8 cellular contexts compared by ENCODE assay signal in the genomic region with DNA sequence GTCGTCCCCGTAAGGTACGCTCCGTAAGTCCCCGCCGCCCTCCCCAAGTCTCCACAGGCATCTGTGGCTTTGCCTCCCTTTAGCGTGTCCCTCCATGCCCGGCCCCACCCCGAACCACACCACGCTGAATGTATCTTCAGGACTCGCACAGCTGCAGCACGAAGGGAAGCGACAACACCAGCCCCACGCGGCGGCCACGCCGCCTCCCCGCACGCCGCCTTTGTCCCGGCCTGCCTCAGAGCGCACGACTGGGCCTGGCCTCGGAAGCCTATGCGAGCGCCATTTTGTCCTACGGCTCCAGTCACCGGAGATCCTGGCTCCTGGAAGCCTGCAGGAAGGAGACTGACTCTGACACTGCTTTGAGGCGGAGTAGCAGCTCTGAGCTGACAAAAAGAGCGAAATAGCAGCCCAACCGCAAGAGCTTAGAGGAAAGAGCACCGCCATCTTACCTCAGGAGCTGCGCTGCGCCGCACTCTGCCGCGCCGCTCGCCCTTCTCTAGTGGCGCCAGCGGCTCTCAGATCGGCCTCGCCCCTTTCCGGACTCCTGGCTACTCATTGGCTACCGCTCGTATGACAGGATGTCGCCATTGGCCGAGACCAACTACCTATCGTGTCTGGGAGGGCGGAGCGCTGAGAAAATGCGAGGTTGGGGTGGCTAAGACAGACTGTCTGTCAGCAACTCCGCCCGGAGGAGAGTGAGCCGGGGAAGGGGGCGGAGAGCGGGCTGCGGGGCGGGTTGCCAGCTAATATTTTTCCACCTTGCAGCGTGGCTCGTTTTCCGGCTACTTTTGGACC. TPM values are rescaled to one million over a fixed set of nuclear protein-coding genes. Genes with fewer than 3 reads are reported as not detected.
DNase-seq lines count a peak whose midpoint lies in the region; ATAC-seq, FAIRE-seq and TF ChIP-seq lines count a peak whose summit lies in the region.

A gene with protein sequence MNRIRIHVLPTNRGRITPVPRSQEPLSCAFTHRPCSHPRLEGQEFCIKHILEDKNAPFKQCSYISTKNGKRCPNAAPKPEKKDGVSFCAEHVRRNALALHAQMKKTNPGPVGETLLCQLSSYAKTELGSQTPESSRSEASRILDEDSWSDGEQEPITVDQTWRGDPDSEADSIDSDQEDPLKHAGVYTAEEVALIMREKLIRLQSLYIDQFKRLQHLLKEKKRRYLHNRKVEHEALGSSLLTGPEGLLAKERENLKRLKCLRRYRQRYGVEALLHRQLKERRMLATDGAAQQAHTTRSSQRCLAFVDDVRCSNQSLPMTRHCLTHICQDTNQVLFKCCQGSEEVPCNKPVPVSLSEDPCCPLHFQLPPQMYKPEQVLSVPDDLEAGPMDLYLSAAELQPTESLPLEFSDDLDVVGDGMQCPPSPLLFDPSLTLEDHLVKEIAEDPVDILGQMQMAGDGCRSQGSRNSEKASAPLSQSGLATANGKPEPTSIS (minus strand): TSS at position 501 of the 795 bp plus-strand sequence. CDS start 606 bp downstream, outside the sequence.

- DNase-seq in GM12865 (ENCODE audit: low read depth): peak; percentile 99
- DNase-seq in NCI-H1417 treated with DMSO at 0.1 percent for 48 hours (lab: John Stamatoyannopoulos, UW): peak; percentile 89
- peak; percentile 99 for DNase-seq in SW480 (ENCODE audit: low spot score)
- DNase-seq in activated naive CD8-positive, alpha-beta T cell treated with anti-CD3 and anti-CD28 coated beads, Interleukin-2, amount 50 U/mL, for 24 hours: peak; percentile 96
- peak; percentile 99 for DNase-seq in Right ventricle myocardium inferior (ENCODE audit: missing footprints)
- DNase-seq in pancreas: peak; percentile 93 to 99 (median 98)
- DNase-seq in tibial artery: peak; percentile 99 to 100

- H3K4me1 ChIP-seq in pancreas (peaks cover 14 to 30% (median 24%) of the 10 kb centered on the region in 3 donors), tibial artery (peaks cover 0 to 47% (median 37%) of the 10 kb centered on the region in 4 donors)

- no peaks in the 10 kb centered on the region for H3K9me3 ChIP-seq in pancreas
- H3K9me3 ChIP-seq in tibial artery: no peaks in the 10 kb centered on the region

- no peaks in the 10 kb centered on the region for H3K27me3 Mint-ChIP-seq in activated naive CD8-positive, alpha-beta T cell treated with anti-CD3 and anti-CD28 coated beads, Interleukin-2, amount 50 U/mL, for 24 hours

- H3K27ac ChIP-seq in pancreas: peak within 1 kb of the TSS; percentile 85 to 92 (median 88)
- H3K27ac ChIP-seq in tibial artery: peak within 1 kb of the TSS; percentile 95 to 96

- H3K9me3 Mint-ChIP-seq in activated naive CD8-positive, alpha-beta T cell treated with anti-CD3 and anti-CD28 coated beads, Interleukin-2, amount 50 U/mL, for 24 hours: no peaks in the 10 kb centered on the region

- peak within 1 kb of the TSS; percentile 93 for H3K27ac Mint-ChIP-seq in activated naive CD8-positive, alpha-beta T cell treated with anti-CD3 and anti-CD28 coated beads, Interleukin-2, amount 50 U/mL, for 24 hours

- peak within 1 kb of the TSS; percentile 99 for H3K4me3 Mint-ChIP-seq in activated naive CD8-positive, alpha-beta T cell treated with anti-CD3 and anti-CD28 coated beads, Interleukin-2, amount 50 U/mL, for 24 hours

- TF ChIP-seq CTCF in GM12865 (IDR thresholded peaks at IDR 0.05; ENCODE audit: insufficient read depth, low read depth, low read length, missing control alignments): no peak
- TF ChIP-seq CTCF in pancreas (IDR thresholded peaks at IDR 0.05): no peak
- peak in 1 of 2 experiments; percentile 12 for TF ChIP-seq CTCF in tibial artery (IDR thresholded peaks at IDR 0.05)

- WGBS in pancreas, 2 donors: 0 to 1% methylated on average over 63 of the region's 63 CpGs

- FAIRE-seq in pancreas (lab: Jason Lieb, UNC): peak; percentile 91

- H3K4me1 Mint-ChIP-seq in activated naive CD8-positive, alpha-beta T cell treated with anti-CD3 and anti-CD28 coated beads, Interleukin-2, amount 50 U/mL, for 24 hours: peaks cover 48% of the 10 kb centered on the region

- peak; percentile 97 for ATAC-seq in HG02763 (IDR thresholded peaks at IDR 0.05; ENCODE audit: unreplicated experiment)
- peak; percentile 100 for ATAC-seq in activated naive CD8-positive, alpha-beta T cell treated with anti-CD3 and anti-CD28 coated beads, Interleukin-2, amount 50 U/mL, for 24 hours
- peak; percentile 99 for ATAC-seq in Right ventricle myocardium inferior
- peak; percentile 95 to 99 (median 97) for ATAC-seq in pancreas

- H3K36me3 ChIP-seq in pancreas (peaks cover 0 to 6% (median 0%) of the 10 kb centered on the region in 3 donors), tibial artery (peaks cover 11 to 15% (median 12%) of the 10 kb centered on the region in 3 donors)

- no peaks in the 10 kb centered on the region for H3K27me3 ChIP-seq in pancreas
- H3K27me3 ChIP-seq in tibial artery: no peaks in the 10 kb centered on the region

- H3K36me3 Mint-ChIP-seq in activated naive CD8-positive, alpha-beta T cell treated with anti-CD3 and anti-CD28 coated beads, Interleukin-2, amount 50 U/mL, for 24 hours (ENCODE audit: low read depth): peaks cover 46% of the 10 kb centered on the region

- H3K4me3 ChIP-seq in GM12865 (ENCODE audit: low read depth, low read length): peak within 1 kb of the TSS; percentile 92
- H3K4me3 ChIP-seq in pancreas: peak within 1 kb of the TSS; percentile 66 to 89 (median 84)
- H3K4me3 ChIP-seq in tibial artery: peak within 1 kb of the TSS; percentile 90 to 96

- intact Hi-C loops in Right ventricle myocardium inferior (cut with DNase I): loop anchor here (2.0 kb wide), 1 partner anchor 35 kb away; a partner anchor contains a TSS
- intact Hi-C loops in pancreas (cut with DNase I): no loop called here
- intact Hi-C loops in tibial artery (cut with DNase I; ENCODE audit: low total_unique reads): no loop called here

RNA-seq across cellular contexts. Expression of the gene that starts here (rescaled TPM):
- total RNA-seq in Right ventricle myocardium inferior (19.7 TPM), pancreas (10 to 100 TPM in 5 of 6 donors, 1 to 10 TPM in 1; 6.2 to 16.5 (median 12.1) TPM)
- 10 to 100 TPM; 12.5 to 24.4 TPM for polyA plus RNA-seq in pancreas

Comparison
In these comparisons a context has a peak if more than half of its experiments do, and no peak if none do; other contexts are left out.
1. Peak in every context shown above with its lines: DNase-seq, ATAC-seq, H3K4me3 ChIP-seq and H3K27ac ChIP-seq.